Comparison of ENCODE assay signal across 23 cellular contexts in the genomic region with DNA sequence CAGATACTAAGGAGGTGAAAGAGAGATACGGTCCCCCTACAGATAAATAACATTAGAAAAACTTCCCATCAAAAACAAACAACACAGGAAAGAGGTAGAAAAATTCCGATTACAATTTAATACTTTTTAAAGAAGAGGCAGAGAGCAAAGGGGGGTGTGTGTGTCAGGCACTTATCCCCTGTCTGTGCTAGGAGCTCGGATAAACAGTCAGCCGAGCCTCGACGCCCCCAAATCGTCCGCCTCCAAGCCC. TPM values are rescaled to one million over a fixed set of nuclear protein-coding genes. Genes with fewer than 3 reads are reported as not detected.
DNase-seq lines count a peak whose midpoint lies in the region; ATAC-seq, FAIRE-seq and TF ChIP-seq lines count a peak whose summit lies in the region.
"Had no signal": no experiment of that assay in that cellular context is flagged by ENCODE, and none has a peak within 500 bp of the region (broad histone marks: within the 10 kb centered on the region; RNA-seq: fewer than 3 reads in every experiment).

No MANE protein-coding gene starts in this region.

- peak overlapping the region; percentile 22 for H3K4me3 ChIP-seq in iPS-15b (ENCODE audit: low read depth, low read length)
- H3K4me3 ChIP-seq: A549 had no signal

- CTCF ChIA-PET in activated naive CD4-positive, alpha-beta T cell treated with anti-CD3 and anti-CD28 coated beads for 36 hours (lab: Charles Lee): interaction anchor here (0.6 kb wide), 1 partner anchor 73 kb away, joined by 3 read pairs; no protein-coding TSS in a partner anchor

- H3K4me1 ChIP-seq in iPS-15b (ENCODE audit: control insufficient read depth, insufficient read depth, low read length): peaks cover 4% of the 10 kb centered on the region

- no peaks in the 10 kb centered on the region for H3K9me3 Mint-ChIP-seq in activated naive CD4-positive, alpha-beta T cell treated with anti-CD3 and anti-CD28 coated beads for 36 hours
- H3K9me3 Mint-ChIP-seq in activated T-helper 1 cell treated with anti-CD3 and anti-CD28 coated beads, Interleukin-12 subunit alpha, Interleukin-12 subunit beta, Interleukin-2, Interleukin-4 antibody, amounts not matched to agents 30 ng/mL and 10 ng/mL and 1 ng/mL, durations not matched to agents 14 hours and 24 hours and 36 hours: no peaks in the 10 kb centered on the region
- no peaks in the 10 kb centered on the region for H3K9me3 Mint-ChIP-seq in stimulated activated naive B cell treated with anti-CD40 and anti-IgM and Interleukin-4, amounts not matched to agents 10 μg/mL and 1 μg/mL and 100 μg/mL, for 72 hours

- peaks cover 81% of the 10 kb centered on the region for H3K27me3 Mint-ChIP-seq in activated naive CD4-positive, alpha-beta T cell treated with anti-CD3 and anti-CD28 coated beads for 36 hours (ENCODE audit: low read depth)
- peaks cover 77% of the 10 kb centered on the region for H3K27me3 Mint-ChIP-seq in activated T-helper 1 cell treated with anti-CD3 and anti-CD28 coated beads, Interleukin-12 subunit alpha, Interleukin-12 subunit beta, Interleukin-2, Interleukin-4 antibody, amounts not matched to agents 30 ng/mL and 10 ng/mL and 1 ng/mL, durations not matched to agents 14 hours and 24 hours and 36 hours (ENCODE audit: insufficient read depth)
- peaks cover 68 to 83% of the 10 kb centered on the region in 2 donors for H3K27me3 Mint-ChIP-seq in stimulated activated naive B cell treated with anti-CD40 and anti-IgM and Interleukin-4, amounts not matched to agents 10 μg/mL and 1 μg/mL and 100 μg/mL, for 72 hours

- H3K36me3 ChIP-seq in iPS-15b (ENCODE audit: control insufficient read depth, insufficient read depth, low read length): no peaks in the 10 kb centered on the region
- H3K36me3 ChIP-seq: left ventricle myocardium inferior had no signal

- ATAC-seq in stimulated activated naive B cell treated with anti-CD40 and anti-IgM and Interleukin-4, amounts not matched to agents 10 μg/mL and 1 μg/mL and 100 μg/mL, for 72 hours (replicated peaks): no peak
- ATAC-seq: A549 had no signal

- H3K4me3 Mint-ChIP-seq in activated naive CD4-positive, alpha-beta T cell treated with anti-CD3 and anti-CD28 coated beads for 36 hours: no peak overlapping the region
- H3K4me3 Mint-ChIP-seq in activated T-helper 1 cell treated with anti-CD3 and anti-CD28 coated beads, Interleukin-12 subunit alpha, Interleukin-12 subunit beta, Interleukin-2, Interleukin-4 antibody, amounts not matched to agents 30 ng/mL and 10 ng/mL and 1 ng/mL, durations not matched to agents 14 hours and 24 hours and 36 hours: no peak overlapping the region
- peak overlapping the region; percentile 25 to 29 for H3K4me3 Mint-ChIP-seq in stimulated activated naive B cell treated with anti-CD40 and anti-IgM and Interleukin-4, amounts not matched to agents 10 μg/mL and 1 μg/mL and 100 μg/mL, for 72 hours

- peak overlapping the region; percentile 46 for H3K27ac Mint-ChIP-seq in activated naive CD4-positive, alpha-beta T cell treated with anti-CD3 and anti-CD28 coated beads for 36 hours
- H3K27ac Mint-ChIP-seq in activated T-helper 1 cell treated with anti-CD3 and anti-CD28 coated beads, Interleukin-12 subunit alpha, Interleukin-12 subunit beta, Interleukin-2, Interleukin-4 antibody, amounts not matched to agents 30 ng/mL and 10 ng/mL and 1 ng/mL, durations not matched to agents 14 hours and 24 hours and 36 hours: peak overlapping the region; percentile 70
- H3K27ac Mint-ChIP-seq in stimulated activated naive B cell treated with anti-CD40 and anti-IgM and Interleukin-4, amounts not matched to agents 10 μg/mL and 1 μg/mL and 100 μg/mL, for 72 hours: peak overlapping the region; percentile 89

- no peak overlapping the region for H3K9ac ChIP-seq in iPS-15b (ENCODE audit: low read depth, low read length)

- FAIRE-seq in urothelium cell line (lab: Jason Lieb, UNC) (no peak), H54 (lab: Jason Lieb, UNC) (no peak)
- FAIRE-seq: A549, D721Med, TTC549 had no signal

- intact Hi-C loops in activated naive CD4-positive, alpha-beta T cell treated with anti-CD3 and anti-CD28 coated beads for 36 hours (cut with micrococcal nuclease): loop anchor here (2.0 to 10.0 kb wide), 5 partner anchors 37 to 476 kb away; a partner anchor contains a TSS
- intact Hi-C loops in activated T-helper 1 cell treated with anti-CD3 and anti-CD28 coated beads, Interleukin-12 subunit alpha, Interleukin-12 subunit beta, Interleukin-2, Interleukin-4 antibody, amounts not matched to agents 30 ng/mL and 10 ng/mL and 1 ng/mL, durations not matched to agents 14 hours and 24 hours and 36 hours (cut with micrococcal nuclease): loop anchor here (2.0 to 10.0 kb wide), 3 partner anchors 386 to 1214 kb away; a partner anchor contains a TSS

- no peaks in the 10 kb centered on the region for H3K36me3 Mint-ChIP-seq in activated naive CD4-positive, alpha-beta T cell treated with anti-CD3 and anti-CD28 coated beads for 36 hours (ENCODE audit: low read depth)
- H3K36me3 Mint-ChIP-seq in activated T-helper 1 cell treated with anti-CD3 and anti-CD28 coated beads, Interleukin-12 subunit alpha, Interleukin-12 subunit beta, Interleukin-2, Interleukin-4 antibody, amounts not matched to agents 30 ng/mL and 10 ng/mL and 1 ng/mL, durations not matched to agents 14 hours and 24 hours and 36 hours (ENCODE audit: low read depth): peaks cover 2% of the 10 kb centered on the region
- peaks cover 2 to 3% of the 10 kb centered on the region in 2 donors for H3K36me3 Mint-ChIP-seq in stimulated activated naive B cell treated with anti-CD40 and anti-IgM and Interleukin-4, amounts not matched to agents 10 μg/mL and 1 μg/mL and 100 μg/mL, for 72 hours

- peaks cover 39% of the 10 kb centered on the region for H3K4me1 Mint-ChIP-seq in activated naive CD4-positive, alpha-beta T cell treated with anti-CD3 and anti-CD28 coated beads for 36 hours (ENCODE audit: low read depth)
- H3K4me1 Mint-ChIP-seq in activated T-helper 1 cell treated with anti-CD3 and anti-CD28 coated beads, Interleukin-12 subunit alpha, Interleukin-12 subunit beta, Interleukin-2, Interleukin-4 antibody, amounts not matched to agents 30 ng/mL and 10 ng/mL and 1 ng/mL, durations not matched to agents 14 hours and 24 hours and 36 hours (ENCODE audit: low read depth): peaks cover 11% of the 10 kb centered on the region
- peaks cover 26 to 48% of the 10 kb centered on the region in 2 donors for H3K4me1 Mint-ChIP-seq in stimulated activated naive B cell treated with anti-CD40 and anti-IgM and Interleukin-4, amounts not matched to agents 10 μg/mL and 1 μg/mL and 100 μg/mL, for 72 hours

- DNase-seq in activated naive CD4-positive, alpha-beta T cell treated with anti-CD3 and anti-CD28 coated beads for 36 hours: no peak
- no peak for DNase-seq in activated naive CD4-positive, alpha-beta T cell treated with Interleukin-2 at 50 U/mL for 16 hours
- no peak for DNase-seq in activated T-helper 1 cell treated with anti-CD3 and anti-CD28 coated beads, Interleukin-12 subunit alpha, Interleukin-12 subunit beta, Interleukin-2, Interleukin-4 antibody, amounts not matched to agents 30 ng/mL and 10 ng/mL and 1 ng/mL, durations not matched to agents 14 hours and 24 hours and 36 hours (ENCODE audit: low spot score)
- DNase-seq in stimulated activated naive B cell treated with anti-CD40 and anti-IgM and Interleukin-4, amounts not matched to agents 10 μg/mL and 1 μg/mL and 100 μg/mL, for 72 hours: no peak
- DNase-seq in urothelium cell line (ENCODE audit: low spot score) (no peak), NCI-H2029 treated with DMSO at 0.1 percent for 48 hours (lab: John Stamatoyannopoulos, UW) (no peak), H54 (ENCODE audit: insufficient read length, low spot score) (no peak)
- DNase-seq: activated CD4-positive, alpha-beta T cell treated with anti-CD3 and anti-CD28 coated beads for 48 hours; activated CD8-positive, alpha-beta memory T cell treated with anti-CD3 and anti-CD28 coated beads, Interleukin-2, amount 50 U/mL, for 4 hours; effector CD8-positive, alpha-beta T cell; EL; Kasumi-1; left ventricle myocardium inferior; NCI-H1092; NCI-H2081 treated with DMSO at 0.1 percent for 48 hours; NCI-H524 treated with DMSO at 0.1 percent for 48 hours; stimulated activated CD4-positive, alpha-beta T cell treated with anti-CD3 and anti-CD28 coated beads, Interleukin-4, amount 100 ng/mL, for 1 hour had no signal

- peaks cover 89% of the 10 kb centered on the region for H3K27me3 ChIP-seq in iPS-15b (ENCODE audit: control insufficient read depth, insufficient read depth, low read length)

- no peak for TF ChIP-seq POLR2A in H54 (IDR thresholded peaks at IDR 0.05; ENCODE audit: low read depth, low read length)

- no peaks in the 10 kb centered on the region for H3K9me3 ChIP-seq in iPS-15b (ENCODE audit: control insufficient read depth, insufficient read depth, low read length)
- H3K9me3 ChIP-seq: A549, left ventricle myocardium inferior had no signal

RNA-seq across cellular contexts. Expression of a gene that starts 3.6 kb away (rescaled TPM):
- not detected for total RNA-seq in activated naive CD4-positive, alpha-beta T cell treated with anti-CD3 and anti-CD28 coated beads for 36 hours
- total RNA-seq in activated T-helper 1 cell treated with anti-CD3 and anti-CD28 coated beads, Interleukin-12 subunit alpha, Interleukin-12 subunit beta, Interleukin-2, Interleukin-4 antibody, amounts not matched to agents 30 ng/mL and 10 ng/mL and 1 ng/mL, durations not matched to agents 14 hours and 24 hours and 36 hours: not detected in 2 replicates
- total RNA-seq: fibroblast of lung, left ventricle myocardium inferior, omental fat pad had no signal

Comparison
In these comparisons a context has a peak if more than half of its experiments do, and no peak if none do; other contexts are left out.
1. H3K4me3 Mint-ChIP-seq: peak in stimulated activated naive B cell treated with anti-CD40 and anti-IgM and Interleukin-4, amounts not matched to agents 10 μg/mL and 1 μg/mL and 100 μg/mL, for 72 hours (2 of 2); none in activated naive CD4-positive, alpha-beta T cell treated with anti-CD3 and anti-CD28 coated beads for 36 hours (single experiment) and activated T-helper 1 cell treated with anti-CD3 and anti-CD28 coated beads, Interleukin-12 subunit alpha, Interleukin-12 subunit beta, Interleukin-2, Interleukin-4 antibody, amounts not matched to agents 30 ng/mL and 10 ng/mL and 1 ng/mL, durations not matched to agents 14 hours and 24 hours and 36 hours (single experiment).
2. Peak in every context shown above with its lines, with median percentiles within 50 percentile points of each other: H3K27ac Mint-ChIP-seq.